32 cellular contexts compared by ENCODE assay signal in the genomic region with DNA sequence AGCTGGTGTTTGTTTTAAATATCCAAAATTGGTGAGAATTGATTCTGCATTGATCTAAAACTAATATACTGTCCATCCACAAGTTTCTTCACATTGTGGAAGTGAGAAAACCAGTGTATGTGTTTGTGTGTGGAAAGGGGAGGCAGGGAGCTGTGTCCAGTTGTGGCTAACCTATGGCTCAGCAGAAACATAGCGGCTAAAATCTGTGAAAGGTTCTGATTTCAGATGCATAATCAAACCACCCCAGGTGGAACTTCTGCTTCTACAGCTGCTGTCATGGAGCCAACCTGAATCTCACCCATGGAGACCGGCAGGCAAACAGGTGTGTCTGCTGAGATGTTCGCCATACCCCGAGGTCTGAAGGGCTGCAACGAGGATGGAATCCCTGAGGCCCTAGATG. TPM values are rescaled to one million over a fixed set of nuclear protein-coding genes. Genes with fewer than 3 reads are reported as not detected.
"Had no signal": no experiment of that assay in that cellular context is flagged by ENCODE, and none has a peak within 500 bp of the region (broad histone marks: within the 10 kb centered on the region; RNA-seq: fewer than 3 reads in every experiment).

A gene (plus strand): TSS at position 301 of the 400 bp plus-strand sequence.

- H3K4me3 Mint-ChIP-seq: stimulated activated effector memory CD8-positive, alpha-beta T cell treated with anti-CD3 and anti-CD28 coated beads, Interleukin-12 subunit alpha, Interleukin-12 subunit beta, amount 100 ng/mL, for 72 hours; stimulated activated memory B cell treated with anti-CD40 and anti-IgM and Interleukin-4, amounts not matched to agents 10 μg/mL and 1 μg/mL and 100 μg/mL, for 72 hours; stimulated activated naive CD8-positive, alpha-beta T cell treated with anti-CD3 and anti-CD28 coated beads, Interleukin-15, amount 100 ng/mL, for 72 hours; stimulated activated naive CD8-positive, alpha-beta T cell treated with anti-CD3 and anti-CD28 coated beads, Interleukin-15, Interleukin-2, amounts not matched to agents 100 ng/mL and 50 ng/mL, for 24 hours; type B pancreatic cell had no signal

- H3K9me3 Mint-ChIP-seq: stimulated activated memory B cell treated with anti-CD40 and anti-IgM and Interleukin-4, amounts not matched to agents 10 μg/mL and 1 μg/mL and 100 μg/mL, for 72 hours had no signal

- H3K4me1 ChIP-seq: stomach, suprapubic skin, testis, thyroid gland, tibial artery, tibial nerve, transverse colon, upper lobe of right lung, uterus had no signal

- H3K27ac Mint-ChIP-seq: stimulated activated effector memory CD8-positive, alpha-beta T cell treated with anti-CD3 and anti-CD28 coated beads, Interleukin-12 subunit alpha, Interleukin-12 subunit beta, amount 100 ng/mL, for 72 hours; stimulated activated memory B cell treated with anti-CD40 and anti-IgM and Interleukin-4, amounts not matched to agents 10 μg/mL and 1 μg/mL and 100 μg/mL, for 72 hours; stimulated activated naive CD8-positive, alpha-beta T cell treated with anti-CD3 and anti-CD28 coated beads, Interleukin-15, Interleukin-2, amounts not matched to agents 100 ng/mL and 50 ng/mL, for 24 hours; type B pancreatic cell had no signal

- H3K27me3 ChIP-seq: stomach, suprapubic skin, testis, thyroid gland, tibial artery, tibial nerve, transverse colon, upper lobe of right lung, uterus had no signal

- H3K4me1 Mint-ChIP-seq: stimulated activated effector memory CD8-positive, alpha-beta T cell treated with anti-CD3 and anti-CD28 coated beads, Interleukin-12 subunit alpha, Interleukin-12 subunit beta, amount 100 ng/mL, for 72 hours; stimulated activated memory B cell treated with anti-CD40 and anti-IgM and Interleukin-4, amounts not matched to agents 10 μg/mL and 1 μg/mL and 100 μg/mL, for 72 hours; stimulated activated naive CD8-positive, alpha-beta T cell treated with anti-CD3 and anti-CD28 coated beads, Interleukin-15, amount 100 ng/mL, for 72 hours had no signal

- ATAC-seq: stimulated activated effector memory CD8-positive, alpha-beta T cell treated with anti-CD3 and anti-CD28 coated beads, Interleukin-12 subunit alpha, Interleukin-12 subunit beta, amount 100 ng/mL, for 72 hours; stimulated activated memory B cell treated with anti-CD40 and anti-IgM and Interleukin-4, amounts not matched to agents 10 μg/mL and 1 μg/mL and 100 μg/mL, for 72 hours; stimulated activated naive CD8-positive, alpha-beta T cell treated with anti-CD3 and anti-CD28 coated beads, Interleukin-15, amount 100 ng/mL, for 72 hours; stimulated activated naive CD8-positive, alpha-beta T cell treated with anti-CD3 and anti-CD28 coated beads, Interleukin-15, Interleukin-2, amounts not matched to agents 100 U/mL and 50 U/mL, for 24 hours; upper lobe of right lung had no signal

- FAIRE-seq: urothelium cell line had no signal

- DNase-seq: stimulated activated CD4-positive, alpha-beta T cell treated with anti-CD3 and anti-CD28 coated beads, Interleukin-1b, Interleukin-23, amount 100 ng/mL, for 48 hours; stimulated activated CD4-positive, alpha-beta T cell treated with anti-CD3 and anti-CD28 coated beads, Interleukin-2, amount 100 ng/mL, for 24 hours; stimulated activated CD4-positive, alpha-beta T cell treated with anti-CD3 and anti-CD28 coated beads, Interleukin-2, amount 100 ng/mL, for 48 hours; stimulated activated CD4-positive, alpha-beta T cell treated with anti-CD3 and anti-CD28 coated beads, Interleukin-4, amount 100 ng/mL, for 1 hour; stimulated activated CD4-positive, alpha-beta T cell treated with anti-CD3 and anti-CD28 coated beads, Interleukin-4, amount 100 ng/mL, for 24 hours; stimulated activated CD4-positive, alpha-beta T cell treated with anti-CD3 and anti-CD28 coated beads, Interleukin-4, amount 100 ng/mL, for 4 hours; stimulated activated CD8-positive, alpha-beta memory T cell treated with anti-CD3 and anti-CD28 coated beads, Interleukin-4, amount 100 ng/mL, for 48 hours; stimulated activated naive CD4-positive, alpha-beta T cell; stimulated activated naive CD4-positive, alpha-beta T cell treated with Interleukin-2 at 50 U/mL for 16 hours; stimulated activated naive CD8-positive, alpha-beta T cell treated with anti-CD3 and anti-CD28 coated beads, Interleukin-15, amount 100 ng/mL, for 72 hours; stimulated activated naive CD8-positive, alpha-beta T cell treated with anti-CD3 and anti-CD28 coated beads, Interleukin-15, Interleukin-2, amounts not matched to agents 100 U/mL and 50 U/mL, for 24 hours; stomach; substantia nigra; testis; thyroid gland; tibial artery; transverse colon; trophoblast cell; upper lobe of right lung; uterus had no signal

- H3K9me3 ChIP-seq: stomach, suprapubic skin, testis, thoracic aorta, thyroid gland, tibial artery, tibial nerve, transverse colon, upper lobe of right lung, uterus had no signal

- H3K4me3 ChIP-seq: stomach, suprapubic skin, testis, thoracic aorta, thyroid gland, tibial artery, tibial nerve, transverse colon, upper lobe of right lung, uterus had no signal

- H3K36me3 ChIP-seq: stomach, suprapubic skin, thoracic aorta, thyroid gland, tibial artery, tibial nerve, transverse colon, upper lobe of right lung, uterus had no signal

- H3K27ac ChIP-seq: stomach, suprapubic skin, testis, thoracic aorta, thyroid gland, tibial artery, tibial nerve, transverse colon, upper lobe of right lung, uterus had no signal

- H3K27me3 Mint-ChIP-seq: stimulated activated memory B cell treated with anti-CD40 and anti-IgM and Interleukin-4, amounts not matched to agents 10 μg/mL and 1 μg/mL and 100 μg/mL, for 72 hours; stimulated activated naive CD8-positive, alpha-beta T cell treated with anti-CD3 and anti-CD28 coated beads, Interleukin-15, amount 100 ng/mL, for 72 hours; stimulated activated naive CD8-positive, alpha-beta T cell treated with anti-CD3 and anti-CD28 coated beads, Interleukin-15, Interleukin-2, amounts not matched to agents 100 ng/mL and 50 ng/mL, for 24 hours had no signal

- H3K36me3 Mint-ChIP-seq: stimulated activated effector memory CD8-positive, alpha-beta T cell treated with anti-CD3 and anti-CD28 coated beads, Interleukin-12 subunit alpha, Interleukin-12 subunit beta, amount 100 ng/mL, for 72 hours; stimulated activated memory B cell treated with anti-CD40 and anti-IgM and Interleukin-4, amounts not matched to agents 10 μg/mL and 1 μg/mL and 100 μg/mL, for 72 hours; type B pancreatic cell had no signal

RNA-seq across cellular contexts. Expression of the gene that starts here (rescaled TPM):
- total RNA-seq: stomach, subcutaneous adipose tissue, suprapubic skin, temporal lobe, testis, thoracic aorta, thyroid gland, tibial nerve, transverse colon, upper lobe of right lung, ureter, urinary bladder, uterus had no signal
- polyA plus RNA-seq: stomach, urinary bladder had no signal
